22 cellular contexts compared by ENCODE assay signal in genomic region chr3:124699686-124700396, GRCh38. TPM values are rescaled to one million over a fixed set of nuclear protein-coding genes. Genes with fewer than 3 reads are reported as not detected.
DNase-seq lines count a peak whose midpoint lies in the region; ATAC-seq and TF ChIP-seq lines count a peak whose summit lies in the region.
"Had no signal": no experiment of that assay in that cellular context is flagged by ENCODE, and none has a peak within 500 bp of the region (broad histone marks: within the 10 kb centered on the region; RNA-seq: fewer than 3 reads in every experiment).

No MANE protein-coding gene starts in this region.

- DNase-seq in DMS153 treated with DMSO at 0.1 percent for 48 hours (lab: John Stamatoyannopoulos, UW; ENCODE audit: unreplicated experiment) = peak; percentile 21
- DNase-seq in Peyer's patch = peak in 2 of 3 donors; percentile 71 to 80
- DNase-seq in heart right ventricle = peak in 1 of 2 donors; percentile 16
- no peak for DNase-seq in osteocyte (ENCODE audit: extremely low spot score, unreplicated experiment)
- no peak for DNase-seq in posterior cingulate gyrus
- no peak for DNase-seq in DMS53 (lab: John Stamatoyannopoulos, UW)
- DNase-seq: activated CD4-positive, alpha-beta T cell treated with anti-CD3 and anti-CD28 coated beads for 4 hours; DMS 273 treated with DMSO at 0.1 percent for 48 hours; GDM1; GOT3; immature natural killer cell; lower lobe of right lung; NCI-H1092; NCI-H2171; OCI-M1; SHP77 treated with DMSO at 0.1 percent for 48 hours; T-helper 1 cell had no signal

- H3K4me3 Mint-ChIP-seq in osteocyte (ENCODE audit: unreplicated experiment) = no peak overlapping the region
- H3K4me3 Mint-ChIP-seq: activated naive CD8-positive, alpha-beta T cell; activated T-helper 1 cell treated with anti-CD3 and anti-CD28 coated beads, Interleukin-12 subunit alpha, Interleukin-12 subunit beta, Interleukin-2, Interleukin-4 antibody, amounts not matched to agents 30 ng/mL and 10 ng/mL and 1 ng/mL, durations not matched to agents 14 hours and 24 hours and 36 hours; brain; immature natural killer cell had no signal

- H3K4me3 ChIP-seq in Peyer's patch (peak overlapping the region in 2 of 4 donors; percentile 11 to 24), heart right ventricle (no peak overlapping the region)
- H3K4me3 ChIP-seq: lower lobe of right lung had no signal

- no peak for TF ChIP-seq POLR2A in Peyer's patch (IDR thresholded peaks at IDR 0.05)

- H3K9me3 ChIP-seq in Peyer's patch (no peaks in the 10 kb centered on the region), heart right ventricle (no peaks in the 10 kb centered on the region)
- H3K9me3 ChIP-seq: lower lobe of right lung had no signal

- peak overlapping the region; percentile 74 for H3K27ac Mint-ChIP-seq in osteocyte (ENCODE audit: unreplicated experiment)
- H3K27ac Mint-ChIP-seq: activated naive CD8-positive, alpha-beta T cell; activated T-helper 1 cell treated with anti-CD3 and anti-CD28 coated beads, Interleukin-12 subunit alpha, Interleukin-12 subunit beta, Interleukin-2, Interleukin-4 antibody, amounts not matched to agents 30 ng/mL and 10 ng/mL and 1 ng/mL, durations not matched to agents 14 hours and 24 hours and 36 hours; immature natural killer cell had no signal

- no peaks in the 10 kb centered on the region for H3K9me3 Mint-ChIP-seq in osteocyte (ENCODE audit: unreplicated experiment)
- H3K9me3 Mint-ChIP-seq: activated T-helper 1 cell treated with anti-CD3 and anti-CD28 coated beads, Interleukin-12 subunit alpha, Interleukin-12 subunit beta, Interleukin-2, Interleukin-4 antibody, amounts not matched to agents 30 ng/mL and 10 ng/mL and 1 ng/mL, durations not matched to agents 14 hours and 24 hours and 36 hours; immature natural killer cell had no signal

- H3K27ac ChIP-seq in Peyer's patch (peak overlapping the region in 2 of 4 donors; percentile 72 to 74), heart right ventricle (peak overlapping the region in 9 of 10 donors; percentile 5 to 73 (median 28))
- H3K27ac ChIP-seq: lower lobe of right lung had no signal

- H3K36me3 Mint-ChIP-seq in osteocyte (ENCODE audit: unreplicated experiment) = no peaks in the 10 kb centered on the region
- H3K36me3 Mint-ChIP-seq: immature natural killer cell had no signal

- no peaks in the 10 kb centered on the region for H3K27me3 Mint-ChIP-seq in osteocyte (ENCODE audit: unreplicated experiment)

- H3K4me1 Mint-ChIP-seq in osteocyte (ENCODE audit: unreplicated experiment) = peaks cover 44% of the 10 kb centered on the region
- H3K4me1 Mint-ChIP-seq: brain, immature natural killer cell had no signal

- WGBS in heart right ventricle, 2 donors = 34 to 38% methylated on average over 12 of the region's 12 CpGs

- ATAC-seq in heart right ventricle (peak; percentile 53 to 97 (median 80)), HG03521 (IDR thresholded peaks at IDR 0.05; ENCODE audit: unreplicated experiment) (no peak), HG03025 (IDR thresholded peaks at IDR 0.05; ENCODE audit: low FRiP score, unreplicated experiment) (no peak)
- ATAC-seq: lower lobe of right lung had no signal

- TF ChIP-seq CTCF in Peyer's patch (IDR thresholded peaks at IDR 0.05) (no peak), heart right ventricle (IDR thresholded peaks at IDR 0.05) (no peak), osteocyte (IDR thresholded peaks at IDR 0.05) (no peak)

- intact Hi-C loops in heart right ventricle (cut with DNase I) (no loop called here), posterior cingulate gyrus (cut with DNase I) (no loop called here)

- H3K36me3 ChIP-seq in Peyer's patch = no peaks in the 10 kb centered on the region
- peaks cover 0 to 11% (median 0%) of the 10 kb centered on the region in 9 donors for H3K36me3 ChIP-seq in heart right ventricle
- H3K36me3 ChIP-seq: lower lobe of right lung had no signal

- H3K27me3 ChIP-seq in Peyer's patch = no peaks in the 10 kb centered on the region
- no peaks in the 10 kb centered on the region for H3K27me3 ChIP-seq in heart right ventricle

- H3K4me1 ChIP-seq in Peyer's patch = peaks cover 0 to 13% (median 0%) of the 10 kb centered on the region in 4 donors
- peaks cover 0 to 15% (median 5%) of the 10 kb centered on the region in 9 donors for H3K4me1 ChIP-seq in heart right ventricle
- H3K4me1 ChIP-seq: lower lobe of right lung had no signal

RNA-seq across cellular contexts. Expression of gene UMPS, which starts 30.4 kb away (rescaled TPM):
- total RNA-seq in Peyer's patch (10 to 100 TPM; 15.6 to 28.4 (median 23.0) TPM), heart right ventricle (10 to 100 TPM in 3 of 10 donors, 1 to 10 TPM in 7; 4.9 to 14.4 (median 7.7) TPM), osteocyte (23.5 and 32.1 TPM in 2 replicates)
- polyA plus RNA-seq in heart right ventricle = 1 to 10 TPM; 3.1 to 6.5 TPM

Comparison
In these comparisons a context has a peak if more than half of its experiments do, and no peak if none do; other contexts are left out.
1. DNase-seq: peak in DMS153 treated with DMSO at 0.1 percent for 48 hours (single experiment) and Peyer's patch (2 of 3); none in osteocyte (single experiment), posterior cingulate gyrus (0 of 10) and DMS53 (single experiment).
2. ATAC-seq: peak in heart right ventricle (8 of 8); none in HG03521 (single experiment) and HG03025 (single experiment).